1 cellular context compared by ENCODE assay signal in genomic region chr14:74642011-74642410, GRCh38.
TF ChIP-seq lines count a peak whose summit lies in the region.

No MANE protein-coding gene starts in this region.

TF ChIP-seq in WTC11, 78 proteins besides CTCF, POLR2A, EP300 and RAD21 (continued from another document):
- no peak for TF ChIP-seq AFF4 (CRISPR knock-in tag; IDR thresholded peaks at IDR 0.05; ENCODE audit: borderline replicate concordance)
- no peak for TF ChIP-seq ZNF138 (CRISPR knock-in tag; conservative IDR thresholded peaks at IDR 0.05)
- TF ChIP-seq FOXP1 (CRISPR knock-in tag; IDR thresholded peaks at IDR 0.05; ENCODE audit: borderline replicate concordance), result no peak
- TF ChIP-seq ZNF263 (CRISPR knock-in tag; IDR thresholded peaks at IDR 0.05; ENCODE audit: low read depth), result no peak
- no peak for TF ChIP-seq NR2C2 (CRISPR knock-in tag; IDR thresholded peaks at IDR 0.05)
- TF ChIP-seq PRRX2 (CRISPR knock-in tag; IDR thresholded peaks at IDR 0.05), result no peak
- no peak for TF ChIP-seq ATF6 (CRISPR knock-in tag; IDR thresholded peaks at IDR 0.05)
TF ChIP-seq in WTC11: peak in this region for 0.
